Comparison of ENCODE assay signal across 30 cellular contexts in the genomic region with DNA sequence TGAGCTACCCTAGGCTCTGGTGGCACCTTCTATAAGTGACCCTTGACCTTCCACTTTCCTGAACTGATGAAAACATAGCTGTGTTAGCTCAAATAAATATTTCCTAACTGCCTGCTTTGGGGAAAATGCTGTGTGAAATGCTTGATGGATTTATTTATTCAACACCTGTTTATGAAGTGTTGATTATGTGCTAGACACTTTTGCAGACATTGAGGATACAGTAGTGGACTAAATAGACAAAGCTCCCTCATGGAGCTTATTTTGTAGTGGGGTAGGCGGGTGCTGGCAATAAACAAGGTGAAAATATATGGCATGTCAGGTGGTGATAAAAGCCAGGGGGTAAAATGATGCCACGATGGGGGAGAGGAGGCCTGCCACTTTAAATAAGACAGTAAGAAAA. TPM values are rescaled to one million over a fixed set of nuclear protein-coding genes. Genes with fewer than 3 reads are reported as not detected.
"Had no signal": no experiment of that assay in that cellular context is flagged by ENCODE, and none has a peak within 500 bp of the region (broad histone marks: within the 10 kb centered on the region; RNA-seq: fewer than 3 reads in every experiment).

No MANE protein-coding gene starts in this region.

- FAIRE-seq: colon, endometrium, endothelial cell of umbilical vein, frontal cortex had no signal

- DNase-seq: activated CD4-positive, alpha-beta memory T cell treated with anti-CD3 and anti-CD28 coated beads for 36 hours; activated CD4-positive, alpha-beta T cell treated with anti-CD3 and anti-CD28 coated beads for 36 hours; activated CD4-positive, alpha-beta T cell treated with anti-CD3 and anti-CD28 coated beads, Interleukin-2, amount 10 ng/mL, durations not matched to agents 24 days and 14 days; activated CD4-positive, CD25-positive, alpha-beta regulatory T cell; activated CD4-positive, CD25-positive, alpha-beta regulatory T cell treated with anti-CD3 and anti-CD28 coated beads, Interleukin-2, amount 50 U/mL, for 72 hours; activated CD8-positive, alpha-beta memory T cell treated with anti-CD3 and anti-CD28 coated beads, Interleukin-2, amount 10 ng/mL, durations not matched to agents 7 days and 5 days; activated CD8-positive, alpha-beta memory T cell treated with anti-CD3 and anti-CD28 coated beads, Interleukin-2, amount 50 U/mL, for 4 hours; activated CD8-positive, alpha-beta T cell treated with anti-CD3 and anti-CD28 coated beads, Interleukin-2, amount 10 ng/mL, durations not matched to agents 7 days and 5 days; activated effector memory CD4-positive, alpha-beta T cell treated with anti-CD3 and anti-CD28 coated beads, Interleukin-2, amount 50 U/mL, for 16 hours; activated naive CD4-positive, alpha-beta T cell treated with anti-CD3 and anti-CD28 coated beads for 36 hours; activated naive CD8-positive, alpha-beta T cell treated with anti-CD3 and anti-CD28 coated beads for 36 hours; activated naive CD8-positive, alpha-beta T cell treated with anti-CD3 and anti-CD28 coated beads, Interleukin-2, amount 50 U/mL, for 24 hours; activated T-cell treated with anti-CD3 and anti-CD28 coated beads, Interleukin-2, amount 50 U/mL, for 1 hour; activated T-cell treated with anti-CD3 and anti-CD28 coated beads, Interleukin-2, amount 50 U/mL, for 48 hours; adrenal gland; amygdala; aorta; body of pancreas; caudate nucleus; effector CD8-positive, alpha-beta T cell; foreskin fibroblast; T-helper 2 cell had no signal

- ATAC-seq: activated CD4-positive, alpha-beta T cell treated with anti-CD3 and anti-CD28 coated beads for 36 hours; activated CD8-positive, alpha-beta memory T cell treated with anti-CD3 and anti-CD28 coated beads, Interleukin-2, amount 10 ng/mL, durations not matched to agents 7 days and 5 days; activated CD8-positive, alpha-beta T cell treated with anti-CD3 and anti-CD28 coated beads, Interleukin-2, amount 10 ng/mL, durations not matched to agents 7 days and 5 days; activated naive CD8-positive, alpha-beta T cell treated with anti-CD3 and anti-CD28 coated beads, Interleukin-2, amount 50 U/mL, for 24 hours; body of pancreas had no signal

- H3K36me3 Mint-ChIP-seq: activated CD4-positive, alpha-beta memory T cell treated with anti-CD3 and anti-CD28 coated beads for 36 hours; activated CD8-positive, alpha-beta memory T cell treated with anti-CD3 and anti-CD28 coated beads, Interleukin-2, amount 10 ng/mL, durations not matched to agents 7 days and 5 days; activated naive CD4-positive, alpha-beta T cell treated with anti-CD3 and anti-CD28 coated beads, Interleukin-2, amount 50 U/mL, for 24 hours; activated naive CD8-positive, alpha-beta T cell treated with anti-CD3 and anti-CD28 coated beads for 36 hours had no signal

- H3K9me3 ChIP-seq: adrenal gland, body of pancreas had no signal

- H3K36me3 ChIP-seq: adrenal gland had no signal

- H3K9me3 Mint-ChIP-seq: activated CD4-positive, alpha-beta memory T cell treated with anti-CD3 and anti-CD28 coated beads for 36 hours; activated CD4-positive, alpha-beta T cell treated with anti-CD3 and anti-CD28 coated beads, Interleukin-2, amount 10 ng/mL, durations not matched to agents 24 days and 14 days; activated naive CD4-positive, alpha-beta T cell treated with anti-CD3 and anti-CD28 coated beads for 36 hours; activated T-helper 1 cell treated with anti-CD3 and anti-CD28 coated beads, Interleukin-12 subunit alpha, Interleukin-12 subunit beta, Interleukin-2, Interleukin-4 antibody, amounts not matched to agents 30 ng/mL and 10 ng/mL and 1 ng/mL, durations not matched to agents 14 hours and 24 hours and 36 hours; activated T-helper 2 cell treated with anti-CD3 and anti-CD28 coated beads, Interferon-gamma antibody, Interleukin-2, Interleukin-4, amounts not matched to agents 10 μg/mL and 5 μg/mL and 100 μg/mL, durations not matched to agents 14 hours and 24 hours and 36 hours had no signal

- H3K27ac Mint-ChIP-seq: activated CD4-positive, alpha-beta memory T cell treated with anti-CD3 and anti-CD28 coated beads for 36 hours; activated CD4-positive, alpha-beta T cell treated with anti-CD3 and anti-CD28 coated beads for 36 hours; activated CD4-positive, alpha-beta T cell treated with anti-CD3 and anti-CD28 coated beads, Interleukin-2, amount 10 ng/mL, durations not matched to agents 24 days and 14 days; activated CD8-positive, alpha-beta memory T cell treated with anti-CD3 and anti-CD28 coated beads, Interleukin-2, amount 10 ng/mL, durations not matched to agents 7 days and 5 days; activated CD8-positive, alpha-beta T cell treated with anti-CD3 and anti-CD28 coated beads, Interleukin-2, amount 10 ng/mL, durations not matched to agents 7 days and 5 days; activated naive CD4-positive, alpha-beta T cell treated with anti-CD3 and anti-CD28 coated beads for 36 hours; activated naive CD4-positive, alpha-beta T cell treated with anti-CD3 and anti-CD28 coated beads, Interleukin-2, amount 50 U/mL, for 24 hours; activated naive CD8-positive, alpha-beta T cell treated with anti-CD3 and anti-CD28 coated beads for 36 hours; activated naive CD8-positive, alpha-beta T cell treated with anti-CD3 and anti-CD28 coated beads, Interleukin-2, amount 50 U/mL, for 24 hours; activated T-helper 1 cell treated with anti-CD3 and anti-CD28 coated beads, Interleukin-12 subunit alpha, Interleukin-12 subunit beta, Interleukin-2, Interleukin-4 antibody, amounts not matched to agents 30 ng/mL and 10 ng/mL and 1 ng/mL, durations not matched to agents 14 hours and 24 hours and 36 hours; activated T-helper 2 cell treated with anti-CD3 and anti-CD28 coated beads, Interferon-gamma antibody, Interleukin-2, Interleukin-4, amounts not matched to agents 10 μg/mL and 5 μg/mL and 100 μg/mL, durations not matched to agents 14 hours and 24 hours and 36 hours had no signal

- H3K27me3 ChIP-seq: adrenal gland, body of pancreas had no signal

- H3K27ac ChIP-seq: body of pancreas, epithelial cell of prostate had no signal

- H3K4me3 Mint-ChIP-seq: activated CD4-positive, alpha-beta memory T cell treated with anti-CD3 and anti-CD28 coated beads for 36 hours; activated CD4-positive, alpha-beta T cell treated with anti-CD3 and anti-CD28 coated beads for 36 hours; activated CD4-positive, alpha-beta T cell treated with anti-CD3 and anti-CD28 coated beads, Interleukin-2, amount 10 ng/mL, durations not matched to agents 24 days and 14 days; activated CD8-positive, alpha-beta memory T cell treated with anti-CD3 and anti-CD28 coated beads, Interleukin-2, amount 10 ng/mL, durations not matched to agents 7 days and 5 days; activated CD8-positive, alpha-beta T cell treated with anti-CD3 and anti-CD28 coated beads, Interleukin-2, amount 10 ng/mL, durations not matched to agents 7 days and 5 days; activated naive CD4-positive, alpha-beta T cell treated with anti-CD3 and anti-CD28 coated beads for 36 hours; activated naive CD4-positive, alpha-beta T cell treated with anti-CD3 and anti-CD28 coated beads, Interleukin-2, amount 50 U/mL, for 24 hours; activated naive CD8-positive, alpha-beta T cell treated with anti-CD3 and anti-CD28 coated beads for 36 hours; activated naive CD8-positive, alpha-beta T cell treated with anti-CD3 and anti-CD28 coated beads, Interleukin-2, amount 50 U/mL, for 24 hours; activated T-helper 1 cell treated with anti-CD3 and anti-CD28 coated beads, Interleukin-12 subunit alpha, Interleukin-12 subunit beta, Interleukin-2, Interleukin-4 antibody, amounts not matched to agents 30 ng/mL and 10 ng/mL and 1 ng/mL, durations not matched to agents 14 hours and 24 hours and 36 hours had no signal

- H3K4me1 Mint-ChIP-seq: activated CD4-positive, alpha-beta T cell treated with anti-CD3 and anti-CD28 coated beads for 36 hours; activated CD4-positive, alpha-beta T cell treated with anti-CD3 and anti-CD28 coated beads, Interleukin-2, amount 10 ng/mL, durations not matched to agents 24 days and 14 days; activated CD8-positive, alpha-beta memory T cell treated with anti-CD3 and anti-CD28 coated beads, Interleukin-2, amount 10 ng/mL, durations not matched to agents 7 days and 5 days; activated naive CD4-positive, alpha-beta T cell treated with anti-CD3 and anti-CD28 coated beads, Interleukin-2, amount 50 U/mL, for 24 hours; activated naive CD8-positive, alpha-beta T cell treated with anti-CD3 and anti-CD28 coated beads for 36 hours; activated naive CD8-positive, alpha-beta T cell treated with anti-CD3 and anti-CD28 coated beads, Interleukin-2, amount 50 U/mL, for 24 hours had no signal

- H3K4me3 ChIP-seq: adrenal gland, body of pancreas had no signal

RNA-seq across cellular contexts. Expression of gene TLR3, which starts 50.2 kb away (rescaled TPM):
- total RNA-seq: activated CD4-positive, alpha-beta T cell treated with anti-CD3 and anti-CD28 coated beads for 36 hours; activated CD4-positive, alpha-beta T cell treated with anti-CD3 and anti-CD28 coated beads, Interleukin-2, amount 10 ng/mL, durations not matched to agents 24 days and 14 days; activated naive CD4-positive, alpha-beta T cell treated with anti-CD3 and anti-CD28 coated beads for 36 hours; activated naive CD8-positive, alpha-beta T cell treated with anti-CD3 and anti-CD28 coated beads for 36 hours; activated T-helper 1 cell treated with anti-CD3 and anti-CD28 coated beads, Interleukin-12 subunit alpha, Interleukin-12 subunit beta, Interleukin-2, Interleukin-4 antibody, amounts not matched to agents 30 ng/mL and 10 ng/mL and 1 ng/mL, durations not matched to agents 14 hours and 24 hours and 36 hours; activated T-helper 2 cell treated with anti-CD3 and anti-CD28 coated beads, Interferon-gamma antibody, Interleukin-2, Interleukin-4, amounts not matched to agents 10 μg/mL and 5 μg/mL and 100 μg/mL, durations not matched to agents 14 hours and 24 hours and 36 hours had no signal
